Comparison of ENCODE assay signal across 1 cellular context in the genomic region with DNA sequence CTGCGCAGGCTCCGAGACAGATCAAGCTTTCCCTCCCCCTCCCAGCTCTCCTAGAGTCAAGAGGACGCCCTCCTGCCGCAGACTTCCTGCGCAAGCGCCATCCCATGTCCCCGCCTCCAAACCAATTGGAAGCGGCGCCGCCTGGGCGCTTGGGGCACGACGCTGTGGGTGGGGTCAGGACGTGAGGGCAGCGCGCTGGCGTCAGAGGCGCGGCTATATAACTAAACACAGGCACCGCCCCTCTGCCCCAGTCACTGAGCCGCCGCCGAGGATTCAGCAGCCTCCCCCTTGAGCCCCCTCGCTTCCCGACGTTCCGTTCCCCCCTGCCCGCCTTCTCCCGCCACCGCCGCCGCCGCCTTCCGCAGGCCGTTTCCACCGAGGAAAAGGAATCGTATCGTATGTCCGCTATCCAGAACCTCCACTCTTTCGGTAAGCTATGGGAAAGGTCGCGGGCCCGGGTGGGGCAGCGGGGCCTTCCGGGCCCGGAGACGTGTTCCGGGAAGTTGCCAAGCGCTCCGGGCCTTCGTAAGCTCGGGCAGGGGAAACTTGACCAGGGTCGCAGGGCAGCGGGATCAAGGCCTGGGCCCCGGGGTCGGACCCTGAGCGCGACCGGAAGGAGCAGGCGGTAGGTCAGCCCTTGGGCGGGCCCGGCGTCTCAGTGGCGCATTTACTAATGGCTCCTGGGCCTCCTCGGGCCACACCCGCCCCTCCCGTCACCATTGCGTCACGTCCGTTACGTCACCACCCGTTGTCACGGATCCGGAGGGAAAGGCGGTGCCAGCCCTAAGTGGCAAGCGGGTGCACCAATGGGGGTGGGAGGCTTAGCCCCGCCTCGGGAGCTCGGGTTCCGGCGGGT.
TF ChIP-seq lines count a peak whose summit lies in the region.

A gene (plus strand): TSS at position 245 of the 856 bp plus-strand sequence. CDS start 154 bp downstream, at position 399.

TF ChIP-seq in K562, 482 proteins besides CTCF, POLR2A, EP300 and RAD21 (continued from another document and continues in another):
- TF ChIP-seq, protein P1, sequence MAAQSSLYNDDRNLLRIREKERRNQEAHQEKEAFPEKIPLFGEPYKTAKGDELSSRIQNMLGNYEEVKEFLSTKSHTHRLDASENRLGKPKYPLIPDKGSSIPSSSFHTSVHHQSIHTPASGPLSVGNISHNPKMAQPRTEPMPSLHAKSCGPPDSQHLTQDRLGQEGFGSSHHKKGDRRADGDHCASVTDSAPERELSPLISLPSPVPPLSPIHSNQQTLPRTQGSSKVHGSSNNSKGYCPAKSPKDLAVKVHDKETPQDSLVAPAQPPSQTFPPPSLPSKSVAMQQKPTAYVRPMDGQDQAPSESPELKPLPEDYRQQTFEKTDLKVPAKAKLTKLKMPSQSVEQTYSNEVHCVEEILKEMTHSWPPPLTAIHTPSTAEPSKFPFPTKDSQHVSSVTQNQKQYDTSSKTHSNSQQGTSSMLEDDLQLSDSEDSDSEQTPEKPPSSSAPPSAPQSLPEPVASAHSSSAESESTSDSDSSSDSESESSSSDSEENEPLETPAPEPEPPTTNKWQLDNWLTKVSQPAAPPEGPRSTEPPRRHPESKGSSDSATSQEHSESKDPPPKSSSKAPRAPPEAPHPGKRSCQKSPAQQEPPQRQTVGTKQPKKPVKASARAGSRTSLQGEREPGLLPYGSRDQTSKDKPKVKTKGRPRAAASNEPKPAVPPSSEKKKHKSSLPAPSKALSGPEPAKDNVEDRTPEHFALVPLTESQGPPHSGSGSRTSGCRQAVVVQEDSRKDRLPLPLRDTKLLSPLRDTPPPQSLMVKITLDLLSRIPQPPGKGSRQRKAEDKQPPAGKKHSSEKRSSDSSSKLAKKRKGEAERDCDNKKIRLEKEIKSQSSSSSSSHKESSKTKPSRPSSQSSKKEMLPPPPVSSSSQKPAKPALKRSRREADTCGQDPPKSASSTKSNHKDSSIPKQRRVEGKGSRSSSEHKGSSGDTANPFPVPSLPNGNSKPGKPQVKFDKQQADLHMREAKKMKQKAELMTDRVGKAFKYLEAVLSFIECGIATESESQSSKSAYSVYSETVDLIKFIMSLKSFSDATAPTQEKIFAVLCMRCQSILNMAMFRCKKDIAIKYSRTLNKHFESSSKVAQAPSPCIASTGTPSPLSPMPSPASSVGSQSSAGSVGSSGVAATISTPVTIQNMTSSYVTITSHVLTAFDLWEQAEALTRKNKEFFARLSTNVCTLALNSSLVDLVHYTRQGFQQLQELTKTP (IDR thresholded peaks at IDR 0.05; ENCODE audit: low read depth in 1 of 2, partially characterized antibody in 2 of 2), result peak; percentile 70 to 81
- no peak for TF ChIP-seq RHOXF2B (CRISPR knock-in tag; conservative IDR thresholded peaks at IDR 0.05)
- TF ChIP-seq ETV6 (IDR thresholded peaks at IDR 0.05; ENCODE audit: borderline replicate concordance in 1 of 2, low read depth in 2 of 2, low read length in 1 of 2), result no peak
- TF ChIP-seq ETV6 (CRISPR knock-in tag; IDR thresholded peaks at IDR 0.05; ENCODE audit: borderline replicate concordance), result no peak
- peak; percentile 76; the same call in 1 of the 2 replicates for TF ChIP-seq TARDBP (IDR thresholded peaks at IDR 0.05)
- no peak for TF ChIP-seq FOXA1 (IDR thresholded peaks at IDR 0.05; ENCODE audit: borderline replicate concordance)
- no peak for TF ChIP-seq SMAD2 (IDR thresholded peaks at IDR 0.05; ENCODE audit: low read depth, low read length)
- no peak for TF ChIP-seq POU5F1 (IDR thresholded peaks at IDR 0.05; ENCODE audit: borderline replicate concordance, low read depth, low read length, partially characterized antibody)
- peak; percentile 99 for TF ChIP-seq CEBPB (tag; IDR thresholded peaks at IDR 0.05)
- no peak for TF ChIP-seq MAFG (tag; conservative IDR thresholded peaks at IDR 0.05)
- TF ChIP-seq, protein P2, sequence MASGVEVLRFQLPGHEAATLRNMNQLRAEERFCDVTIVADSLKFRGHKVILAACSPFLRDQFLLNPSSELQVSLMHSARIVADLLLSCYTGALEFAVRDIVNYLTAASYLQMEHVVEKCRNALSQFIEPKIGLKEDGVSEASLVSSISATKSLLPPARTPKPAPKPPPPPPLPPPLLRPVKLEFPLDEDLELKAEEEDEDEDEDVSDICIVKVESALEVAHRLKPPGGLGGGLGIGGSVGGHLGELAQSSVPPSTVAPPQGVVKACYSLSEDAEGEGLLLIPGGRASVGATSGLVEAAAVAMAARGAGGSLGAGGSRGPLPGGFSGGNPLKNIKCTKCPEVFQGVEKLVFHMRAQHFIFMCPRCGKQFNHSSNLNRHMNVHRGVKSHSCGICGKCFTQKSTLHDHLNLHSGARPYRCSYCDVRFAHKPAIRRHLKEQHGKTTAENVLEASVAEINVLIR (CRISPR knock-in tag; IDR thresholded peaks at IDR 0.05), result peak; percentile 95
- TF ChIP-seq, protein P3, sequence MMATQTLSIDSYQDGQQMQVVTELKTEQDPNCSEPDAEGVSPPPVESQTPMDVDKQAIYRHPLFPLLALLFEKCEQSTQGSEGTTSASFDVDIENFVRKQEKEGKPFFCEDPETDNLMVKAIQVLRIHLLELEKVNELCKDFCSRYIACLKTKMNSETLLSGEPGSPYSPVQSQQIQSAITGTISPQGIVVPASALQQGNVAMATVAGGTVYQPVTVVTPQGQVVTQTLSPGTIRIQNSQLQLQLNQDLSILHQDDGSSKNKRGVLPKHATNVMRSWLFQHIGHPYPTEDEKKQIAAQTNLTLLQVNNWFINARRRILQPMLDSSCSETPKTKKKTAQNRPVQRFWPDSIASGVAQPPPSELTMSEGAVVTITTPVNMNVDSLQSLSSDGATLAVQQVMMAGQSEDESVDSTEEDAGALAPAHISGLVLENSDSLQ (IDR thresholded peaks at IDR 0.05), result peak; percentile 99
- TF ChIP-seq, protein P4, sequence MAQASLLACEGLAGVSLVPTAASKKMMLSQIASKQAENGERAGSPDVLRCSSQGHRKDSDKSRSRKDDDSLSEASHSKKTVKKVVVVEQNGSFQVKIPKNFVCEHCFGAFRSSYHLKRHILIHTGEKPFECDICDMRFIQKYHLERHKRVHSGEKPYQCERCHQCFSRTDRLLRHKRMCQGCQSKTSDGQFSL (CRISPR knock-in tag; IDR thresholded peaks at IDR 0.05), result peak; percentile 62
- TF ChIP-seq, protein P4 (tag; IDR thresholded peaks at IDR 0.05), result no peak
- 0 out of 2 replicates have a peak, but pooled peaks have one; percentile 42 for TF ChIP-seq NR3C1 (CRISPR knock-in tag; IDR thresholded peaks at IDR 0.05)
- TF ChIP-seq GTF2A2 (tag; IDR thresholded peaks at IDR 0.05), result peak; percentile 91
- 0 out of 4 replicates have a peak, but pooled peaks of 1 of the 2 experiments have one; percentile 25 for TF ChIP-seq ARNT (IDR thresholded peaks at IDR 0.05)
- no peak for TF ChIP-seq MIER1 (IDR thresholded peaks at IDR 0.05; ENCODE audit: low read depth)
- 0 out of 2 replicates have a peak, but pooled peaks have one; percentile 18 for TF ChIP-seq CAMTA2 (CRISPR knock-in tag; conservative IDR thresholded peaks at IDR 0.05)
- TF ChIP-seq ZKSCAN1 (IDR thresholded peaks at IDR 0.05; ENCODE audit: low read depth, low read length), result no peak; the same call in 1 of the 2 replicates
- peak; percentile 52 for TF ChIP-seq RBM25 (IDR thresholded peaks at IDR 0.05; ENCODE audit: low read depth, low read length, severe bottlenecking)
- peak; percentile 91 for TF ChIP-seq SP1 (CRISPR knock-in tag; IDR thresholded peaks at IDR 0.05)
- TF ChIP-seq, protein P5, sequence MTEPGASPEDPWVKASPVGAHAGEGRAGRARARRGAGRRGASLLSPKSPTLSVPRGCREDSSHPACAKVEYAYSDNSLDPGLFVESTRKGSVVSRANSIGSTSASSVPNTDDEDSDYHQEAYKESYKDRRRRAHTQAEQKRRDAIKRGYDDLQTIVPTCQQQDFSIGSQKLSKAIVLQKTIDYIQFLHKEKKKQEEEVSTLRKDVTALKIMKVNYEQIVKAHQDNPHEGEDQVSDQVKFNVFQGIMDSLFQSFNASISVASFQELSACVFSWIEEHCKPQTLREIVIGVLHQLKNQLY (CRISPR knock-in tag; conservative IDR thresholded peaks at IDR 0.05), result peak in 1 of 2 experiments; percentile 68; a peak in 2 of 4 replicates
- peak; percentile 97; the same call in 1 of the 2 replicates for TF ChIP-seq ZC3H4 (CRISPR knock-in tag; IDR thresholded peaks at IDR 0.05; ENCODE audit: borderline replicate concordance)
- no peak for TF ChIP-seq ZNF184 (CRISPR knock-in tag; IDR thresholded peaks at IDR 0.05)
- peak; percentile 78; the same call in 1 of the 2 replicates for TF ChIP-seq NR2F6 (CRISPR knock-in tag; IDR thresholded peaks at IDR 0.05)
- TF ChIP-seq ZNF175 (CRISPR knock-in tag; IDR thresholded peaks at IDR 0.05; ENCODE audit: low read depth), result 0 out of 2 replicates have a peak, but pooled peaks have one; percentile 58
- no peak for TF ChIP-seq NBN (IDR thresholded peaks at IDR 0.05; ENCODE audit: low read depth)
- no peak for TF ChIP-seq COPS2 (conservative IDR thresholded peaks at IDR 0.05)
- TF ChIP-seq POLR2G (IDR thresholded peaks at IDR 0.05; ENCODE audit: low read depth, low read length), result peak; percentile 100
- peak; percentile 96 for TF ChIP-seq GABPB1 (CRISPR knock-in tag; IDR thresholded peaks at IDR 0.05)
- no peak; the same call in 1 of the 2 replicates for TF ChIP-seq CBFB (CRISPR knock-in tag; IDR thresholded peaks at IDR 0.05)
- TF ChIP-seq, protein P6, sequence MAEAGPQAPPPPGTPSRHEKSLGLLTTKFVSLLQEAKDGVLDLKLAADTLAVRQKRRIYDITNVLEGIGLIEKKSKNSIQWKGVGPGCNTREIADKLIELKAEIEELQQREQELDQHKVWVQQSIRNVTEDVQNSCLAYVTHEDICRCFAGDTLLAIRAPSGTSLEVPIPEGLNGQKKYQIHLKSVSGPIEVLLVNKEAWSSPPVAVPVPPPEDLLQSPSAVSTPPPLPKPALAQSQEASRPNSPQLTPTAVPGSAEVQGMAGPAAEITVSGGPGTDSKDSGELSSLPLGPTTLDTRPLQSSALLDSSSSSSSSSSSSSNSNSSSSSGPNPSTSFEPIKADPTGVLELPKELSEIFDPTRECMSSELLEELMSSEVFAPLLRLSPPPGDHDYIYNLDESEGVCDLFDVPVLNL (CRISPR knock-in tag; IDR thresholded peaks at IDR 0.05; ENCODE audit: low read depth), result 0 out of 2 replicates have a peak, but pooled peaks have one; percentile 36
- peak; percentile 87 for TF ChIP-seq NCOA6 (IDR thresholded peaks at IDR 0.05)
- TF ChIP-seq, protein P7, sequence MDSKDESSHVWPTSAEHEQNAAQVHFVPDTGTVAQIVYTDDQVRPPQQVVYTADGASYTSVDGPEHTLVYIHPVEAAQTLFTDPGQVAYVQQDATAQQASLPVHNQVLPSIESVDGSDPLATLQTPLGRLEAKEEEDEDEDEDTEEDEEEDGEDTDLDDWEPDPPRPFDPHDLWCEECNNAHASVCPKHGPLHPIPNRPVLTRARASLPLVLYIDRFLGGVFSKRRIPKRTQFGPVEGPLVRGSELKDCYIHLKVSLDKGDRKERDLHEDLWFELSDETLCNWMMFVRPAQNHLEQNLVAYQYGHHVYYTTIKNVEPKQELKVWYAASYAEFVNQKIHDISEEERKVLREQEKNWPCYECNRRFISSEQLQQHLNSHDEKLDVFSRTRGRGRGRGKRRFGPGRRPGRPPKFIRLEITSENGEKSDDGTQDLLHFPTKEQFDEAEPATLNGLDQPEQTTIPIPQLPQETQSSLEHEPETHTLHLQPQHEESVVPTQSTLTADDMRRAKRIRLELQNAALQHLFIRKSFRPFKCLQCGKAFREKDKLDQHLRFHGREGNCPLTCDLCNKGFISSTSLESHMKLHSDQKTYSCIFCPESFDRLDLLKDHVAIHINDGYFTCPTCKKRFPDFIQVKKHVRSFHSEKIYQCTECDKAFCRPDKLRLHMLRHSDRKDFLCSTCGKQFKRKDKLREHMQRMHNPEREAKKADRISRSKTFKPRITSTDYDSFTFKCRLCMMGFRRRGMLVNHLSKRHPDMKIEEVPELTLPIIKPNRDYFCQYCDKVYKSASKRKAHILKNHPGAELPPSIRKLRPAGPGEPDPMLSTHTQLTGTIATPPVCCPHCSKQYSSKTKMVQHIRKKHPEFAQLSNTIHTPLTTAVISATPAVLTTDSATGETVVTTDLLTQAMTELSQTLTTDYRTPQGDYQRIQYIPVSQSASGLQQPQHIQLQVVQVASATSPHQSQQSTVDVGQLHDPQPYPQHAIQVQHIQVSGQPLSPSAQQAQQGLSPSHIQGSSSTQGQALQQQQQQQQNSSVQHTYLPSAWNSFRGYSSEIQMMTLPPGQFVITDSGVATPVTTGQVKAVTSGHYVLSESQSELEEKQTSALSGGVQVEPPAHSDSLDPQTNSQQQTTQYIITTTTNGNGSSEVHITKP (IDR thresholded peaks at IDR 0.05; ENCODE audit: partially characterized antibody), result peak; percentile 12
- no peak for TF ChIP-seq SREBF1 (IDR thresholded peaks at IDR 0.05; ENCODE audit: borderline replicate concordance, low read depth, low read length)
- peak; percentile 99 for TF ChIP-seq ATF7 (IDR thresholded peaks at IDR 0.05)
- TF ChIP-seq ESRRA (IDR thresholded peaks at IDR 0.05; ENCODE audit: borderline replicate concordance, low read depth), result peak; percentile 66
- TF ChIP-seq PML (IDR thresholded peaks at IDR 0.05; ENCODE audit: low read length), result peak; percentile 92
- peak; percentile 95 for TF ChIP-seq GABPA (tag; conservative IDR thresholded peaks at IDR 0.05; ENCODE audit: low read depth)
- TF ChIP-seq RFX7 (CRISPR knock-in tag; IDR thresholded peaks at IDR 0.05), result no peak; the same call in 1 of the 2 replicates
- TF ChIP-seq MCM2 (IDR thresholded peaks at IDR 0.05; ENCODE audit: low read depth), result no peak
- TF ChIP-seq, protein P8, sequence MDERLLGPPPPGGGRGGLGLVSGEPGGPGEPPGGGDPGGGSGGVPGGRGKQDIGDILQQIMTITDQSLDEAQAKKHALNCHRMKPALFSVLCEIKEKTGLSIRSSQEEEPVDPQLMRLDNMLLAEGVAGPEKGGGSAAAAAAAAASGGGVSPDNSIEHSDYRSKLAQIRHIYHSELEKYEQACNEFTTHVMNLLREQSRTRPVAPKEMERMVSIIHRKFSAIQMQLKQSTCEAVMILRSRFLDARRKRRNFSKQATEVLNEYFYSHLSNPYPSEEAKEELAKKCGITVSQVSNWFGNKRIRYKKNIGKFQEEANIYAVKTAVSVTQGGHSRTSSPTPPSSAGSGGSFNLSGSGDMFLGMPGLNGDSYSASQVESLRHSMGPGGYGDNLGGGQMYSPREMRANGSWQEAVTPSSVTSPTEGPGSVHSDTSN (CRISPR knock-in tag; IDR thresholded peaks at IDR 0.05; ENCODE audit: low read depth), result peak; percentile 75
- TF ChIP-seq, protein P8 (tag; conservative IDR thresholded peaks at IDR 0.05; ENCODE audit: low read depth), result peak; percentile 94
- no peak for TF ChIP-seq KDM1A (IDR thresholded peaks at IDR 0.05)
- peak; percentile 67; the same call in 1 of the 2 replicates for TF ChIP-seq ZNF717 (CRISPR knock-in tag; IDR thresholded peaks at IDR 0.05)
- TF ChIP-seq SMAD1 (IDR thresholded peaks at IDR 0.05; ENCODE audit: low read depth, low read length, partially characterized antibody), result peak; percentile 96
- peak in 1 of 2 experiments; percentile 71; a peak in 1 of 4 replicates for TF ChIP-seq CSDE1 (IDR thresholded peaks at IDR 0.05)
- TF ChIP-seq CCAR2 (IDR thresholded peaks at IDR 0.05; ENCODE audit: low read depth, low read length), result no peak
